9 cellular contexts compared by ENCODE assay signal in the genomic region with DNA sequence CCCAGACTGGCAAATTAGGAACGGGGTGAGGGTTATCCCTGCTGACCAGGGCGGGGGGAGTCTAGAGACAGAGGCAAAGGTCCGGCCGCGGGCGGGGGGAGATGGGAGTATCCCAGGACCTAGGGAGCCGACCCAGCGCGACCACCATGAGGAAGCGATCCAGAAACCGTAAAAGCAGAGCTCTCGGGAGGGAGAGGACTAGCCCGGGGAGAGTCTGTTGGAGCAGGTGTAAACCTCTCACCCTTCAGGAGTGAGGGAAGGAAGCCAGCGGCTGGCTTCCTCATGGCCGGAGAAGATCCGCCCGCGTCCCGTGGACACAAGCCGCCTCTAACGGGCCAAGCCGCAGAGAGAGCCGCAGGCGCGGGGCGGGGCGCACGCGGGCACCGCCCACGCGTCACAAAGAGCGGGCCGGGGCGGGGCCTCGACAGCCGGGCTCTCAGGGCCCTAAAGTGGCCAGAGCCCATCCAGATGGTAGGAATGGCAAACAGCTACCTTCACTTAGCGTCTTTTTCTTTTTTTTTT. TPM values are rescaled to one million over a fixed set of nuclear protein-coding genes. Genes with fewer than 3 reads are reported as not detected.
A peak's percentile ranks its signal among the peaks of the same experiment; 100 is the strongest.
DNase-seq lines count a peak whose midpoint lies in the region; TF ChIP-seq lines count a peak whose summit lies in the region.
"Had no signal": no experiment of that assay in that cellular context is flagged by ENCODE, and none has a peak within 500 bp of the region (broad histone marks: within the 10 kb centered on the region; RNA-seq: fewer than 3 reads in every experiment).

A gene (minus strand): TSS at position 350 of the 522 bp plus-strand sequence. CDS start 66 bp downstream, at position 284.

- H3K27me3 ChIP-seq in skeletal muscle satellite cell (ENCODE audit: control insufficient read depth, insufficient read depth, low read length) = peaks cover 4% of the 10 kb centered on the region

- no peak within 1 kb of the TSS for H3K9ac ChIP-seq in skeletal muscle satellite cell (ENCODE audit: low read depth, low read length)

- H3K4me2 ChIP-seq in skeletal muscle satellite cell (ENCODE audit: low read length) = peak within 1 kb of the TSS; percentile 78

- no peaks in the 10 kb centered on the region for H3K4me1 ChIP-seq in skeletal muscle satellite cell (ENCODE audit: control insufficient read depth, insufficient read depth, low read length)

- H3K9me3 ChIP-seq in skeletal muscle satellite cell (replicated peaks; ENCODE audit: low read length) = peaks cover 9% of the 10 kb centered on the region

- no peak for TF ChIP-seq CTCF in GM12865 (IDR thresholded peaks at IDR 0.05; ENCODE audit: insufficient read depth, low read depth, low read length, missing control alignments)

- H3K4me3 ChIP-seq in GM12865 (ENCODE audit: low read depth, low read length) = peak within 1 kb of the TSS; percentile 42
- H3K4me3 ChIP-seq in skeletal muscle satellite cell (ENCODE audit: low read length) = peak within 1 kb of the TSS; percentile 54
- H3K4me3 ChIP-seq: SK-N-MC had no signal

- peak; percentile 62 for DNase-seq in GM12865 (ENCODE audit: low read depth)
- peak; percentile 77 for DNase-seq in NCI-H748 (lab: John Stamatoyannopoulos, UW; ENCODE audit: unreplicated experiment)
- DNase-seq in cerebellar cortex (ENCODE audit: low spot score) = peak; percentile 86
- DNase-seq in iPS-NIHi7 (ENCODE audit: extremely low spot score) = peak; percentile 94
- no peak for DNase-seq in DMS114 treated with DMSO at 0.1 percent for 48 hours (lab: John Stamatoyannopoulos, UW; ENCODE audit: unreplicated experiment)
- DNase-seq in HK-2 (ENCODE audit: unreplicated experiment) = no peak
- DNase-seq in HuH-7.5 (ENCODE audit: low spot score) = no peak

- H3K36me3 ChIP-seq in skeletal muscle satellite cell (ENCODE audit: insufficient read depth, low read length) = peaks cover 15% of the 10 kb centered on the region

RNA-seq across cellular contexts. Expression of the gene that starts here (rescaled TPM):
- 2.0 TPM in 1 of 2 replicates, not detected in the other for total RNA-seq in skeletal muscle satellite cell (2012; rRNA removed)

Comparison
In these comparisons a context has a peak if more than half of its experiments do, and no peak if none do; other contexts are left out.
1. DNase-seq: peak in GM12865 (single experiment), NCI-H748 (single experiment), cerebellar cortex (single experiment) and iPS-NIHi7 (single experiment); none in DMS114 treated with DMSO at 0.1 percent for 48 hours (single experiment), HK-2 (single experiment) and HuH-7.5 (single experiment).